ENCODE assay signal across 32 cellular contexts in genomic region chr12:34121360-34121759, GRCh38.
"Had no signal": no experiment of that assay in that cellular context is flagged by ENCODE, and none has a peak within 500 bp of the region (broad histone marks: within the 10 kb centered on the region; RNA-seq: fewer than 3 reads in every experiment).

No MANE protein-coding gene starts in this region.

- H3K27me3 ChIP-seq: adrenal gland, ascending aorta, body of pancreas, brain microvascular endothelial cell, breast epithelium, cardiac muscle cell had no signal

- DNase-seq: activated effector memory CD4-positive, alpha-beta T cell treated with anti-CD3 and anti-CD28 coated beads, Interleukin-2, amount 50 U/mL, for 16 hours; activated effector memory CD4-positive, alpha-beta T cell treated with Interleukin-2 at 50 U/mL for 16 hours; activated gamma-delta T cell; activated gamma-delta T cell treated with Interleukin-2 at 50 U/mL for 16 hours; activated naive CD4-positive, alpha-beta T cell; activated naive CD4-positive, alpha-beta T cell treated with anti-CD3 and anti-CD28 coated beads for 36 hours; activated naive CD4-positive, alpha-beta T cell treated with anti-CD3 and anti-CD28 coated beads, Interleukin-2, amount 10 ng/mL, durations not matched to agents 7 days and 5 days; activated naive CD4-positive, alpha-beta T cell treated with anti-CD3 and anti-CD28 coated beads, Interleukin-2, amount 50 U/mL, for 16 hours; activated naive CD4-positive, alpha-beta T cell treated with Interleukin-2 at 50 U/mL for 16 hours; activated naive CD8-positive, alpha-beta T cell treated with anti-CD3 and anti-CD28 coated beads for 36 hours; activated naive CD8-positive, alpha-beta T cell treated with anti-CD3 and anti-CD28 coated beads, Interleukin-2, amount 10 ng/mL, durations not matched to agents 7 days and 5 days; activated naive CD8-positive, alpha-beta T cell treated with anti-CD3 and anti-CD28 coated beads, Interleukin-2, amount 50 U/mL, for 24 hours; activated T-cell treated with anti-CD3 and anti-CD28 coated beads, Interleukin-2, amount 50 U/mL, for 1 hour; activated T-cell treated with anti-CD3 and anti-CD28 coated beads, Interleukin-2, amount 50 U/mL, for 24 hours; activated T-cell treated with anti-CD3 and anti-CD28 coated beads, Interleukin-2, amount 50 U/mL, for 4 hours; activated T-cell treated with anti-CD3 and anti-CD28 coated beads, Interleukin-2, amount 50 U/mL, for 48 hours; activated T-cell treated with anti-CD3 and anti-CD28 coated beads, Interleukin-2, amount 50 U/mL, for 72 hours; adrenal gland; amniotic stem cell; amygdala; anterior cingulate cortex; aorta; body of pancreas; brain microvascular endothelial cell; caudate nucleus; central memory CD4-positive, alpha-beta T cell; cerebellar nuclear complex had no signal

- ATAC-seq: activated naive CD4-positive, alpha-beta T cell treated with anti-CD3 and anti-CD28 coated beads, Interleukin-2, amount 50 U/mL, for 72 hours; activated naive CD8-positive, alpha-beta T cell treated with anti-CD3 and anti-CD28 coated beads, Interleukin-2, amount 50 U/mL, for 24 hours; activated T-cell treated with anti-CD3 and anti-CD28 coated beads, Interleukin-2, amount 50 U/mL, for 4 hours; activated T-cell treated with anti-CD3 and anti-CD28 coated beads, Interleukin-2, amount 50 U/mL, for 72 hours; activated T-helper 17 cell treated with anti-CD3 and anti-CD28 coated beads, Interleukin-2, amount 50 U/mL, for 72 hours; body of pancreas had no signal

- H3K9me3 ChIP-seq: adrenal gland, ascending aorta, body of pancreas, breast epithelium had no signal

- H3K4me3 ChIP-seq: adrenal gland, ascending aorta, body of pancreas, breast epithelium, cardiac muscle cell had no signal

- H3K27ac ChIP-seq: adrenal gland, ascending aorta, body of pancreas, brain microvascular endothelial cell, breast epithelium, cardiac muscle cell had no signal

- H3K4me1 ChIP-seq: adrenal gland, ascending aorta, body of pancreas, breast epithelium had no signal

- H3K36me3 ChIP-seq: adrenal gland, ascending aorta, brain microvascular endothelial cell, breast epithelium, cardiac muscle cell had no signal
